Comparison of ENCODE assay signal across 8 cellular contexts in the genomic region with DNA sequence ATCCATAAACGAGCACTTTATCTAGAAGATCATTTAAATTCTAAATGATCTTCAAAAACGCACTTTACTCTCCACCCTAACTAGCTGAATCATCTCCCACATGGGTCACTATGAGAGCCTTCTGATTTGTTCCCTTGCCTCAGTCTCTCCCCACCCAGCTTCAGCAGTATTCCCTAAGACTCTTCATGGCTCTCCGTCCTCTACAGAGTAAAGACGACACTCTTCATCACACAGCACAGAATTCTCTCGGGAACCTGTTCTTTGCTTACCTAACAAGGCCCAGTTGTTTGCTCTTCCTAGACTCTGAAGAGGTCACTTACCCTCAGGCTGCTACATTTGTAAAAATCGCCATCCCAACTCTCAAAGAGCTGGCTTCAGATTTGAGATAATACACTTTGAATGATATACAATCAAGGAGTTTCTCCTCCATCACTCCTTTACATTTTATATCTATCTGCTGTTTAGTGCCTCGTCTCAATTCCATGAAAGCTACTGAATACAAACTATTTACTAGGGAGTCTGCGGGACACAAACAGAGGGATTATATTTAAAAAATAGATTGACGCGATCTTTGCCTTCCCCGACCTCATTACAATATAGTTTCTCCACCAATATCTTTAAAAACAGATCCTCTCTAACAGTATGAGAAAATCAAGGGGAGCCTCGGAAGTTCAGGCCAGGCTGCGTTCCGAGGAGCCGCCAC. TPM values are rescaled to one million over a fixed set of nuclear protein-coding genes. Genes with fewer than 3 reads are reported as not detected.
DNase-seq lines count a peak whose midpoint lies in the region; ATAC-seq and TF ChIP-seq lines count a peak whose summit lies in the region.

No MANE protein-coding gene starts in this region.

- H3K27me3 ChIP-seq in Karpas-422 (ENCODE audit: low read length) (no peaks in the 10 kb centered on the region), muscle layer of colon (ENCODE audit: control insufficient read depth in 1 of 2, insufficient read depth in 2 of 2, low read length in 2 of 2) (no peaks in the 10 kb centered on the region)

- peaks cover 33% of the 10 kb centered on the region for H3K79me2 ChIP-seq in Karpas-422 (ENCODE audit: low read length)

- in situ Hi-C loops in T47D (cut with HindIII; ENCODE audit: low pct_unique_long_range_greater_than_20kb, low sequenced_read_pairs) = no loop called here

- H3K4me2 ChIP-seq in Karpas-422 (ENCODE audit: low read depth, low read length, poor library complexity, severe bottlenecking) = peak overlapping the region; percentile 96

- H3K27ac ChIP-seq in C4-2B (peak overlapping the region; percentile 95), Karpas-422 (ENCODE audit: low read length) (peak overlapping the region; percentile 34; the same call in 1 of the 2 replicates), muscle layer of colon (ENCODE audit: low read depth, low read length) (peak overlapping the region; percentile 90)

- peaks cover 21% of the 10 kb centered on the region for H3K4me1 ChIP-seq in Karpas-422 (ENCODE audit: low read length)
- peaks cover 29% of the 10 kb centered on the region for H3K4me1 ChIP-seq in muscle layer of colon (ENCODE audit: insufficient read depth, low read length)

- ATAC-seq in GM19395 (IDR thresholded peaks at IDR 0.05; ENCODE audit: unreplicated experiment) (no peak), HG03432 (IDR thresholded peaks at IDR 0.05; ENCODE audit: unreplicated experiment) (no peak), HG03520 (IDR thresholded peaks at IDR 0.05; ENCODE audit: unreplicated experiment) (no peak), GM21529 (IDR thresholded peaks at IDR 0.05; ENCODE audit: unreplicated experiment) (no peak)

- H3K36me3 ChIP-seq in Karpas-422 (ENCODE audit: insufficient read depth, low read length) = 0 out of 2 replicates have a peak, but pooled peaks cover 5% of the 10 kb centered on the region
- peaks cover 8% of the 10 kb centered on the region for H3K36me3 ChIP-seq in muscle layer of colon (ENCODE audit: insufficient read depth, low read length)

- no peak for TF ChIP-seq CTCF in C4-2B (conservative IDR thresholded peaks at IDR 0.05)

- DNase-seq in Karpas-422 (peak; percentile 47), T47D (ENCODE audit: low read depth in 1 of 2, low spot score in 1 of 2) (peak; percentile 37 to 76)

- peak overlapping the region; percentile 64 for H2AFZ ChIP-seq in Karpas-422 (ENCODE audit: low read length)

- H3K9me3 ChIP-seq in Karpas-422 (ENCODE audit: low read length) (no peaks in the 10 kb centered on the region), muscle layer of colon (ENCODE audit: low read length) (no peaks in the 10 kb centered on the region)

- no peaks in the 10 kb centered on the region for H3K9me2 ChIP-seq in Karpas-422 (replicated peaks; ENCODE audit: insufficient read depth, low read length)

- no peaks in the 10 kb centered on the region for H4K20me1 ChIP-seq in Karpas-422 (ENCODE audit: insufficient read depth, low read depth, low read length)

- H3K4me3 ChIP-seq in Karpas-422 (ENCODE audit: low read length) = peak overlapping the region; percentile 73
- peak overlapping the region; percentile 76 to 87 for H3K4me3 ChIP-seq in muscle layer of colon (ENCODE audit: low read depth in 1 of 2, low read length in 2 of 2)

- peak overlapping the region; percentile 92 for H3K9ac ChIP-seq in Karpas-422 (ENCODE audit: low read length)
- H3K9ac ChIP-seq in muscle layer of colon (ENCODE audit: low read length) = peak overlapping the region; percentile 18

RNA-seq across cellular contexts. Expression of a gene that starts 0.5 kb away (rescaled TPM):
- total RNA-seq in Karpas-422 (2014; rRNA removed; shearing (Covaris generic); ENCODE audit: low replicate concordance) = 28.2 and 31.7 TPM in 2 replicates

RNA-seq across cellular contexts. Expression of a gene that starts 18.5 kb away (rescaled TPM):
- total RNA-seq in Karpas-422 (2014; rRNA removed; shearing (Covaris generic); ENCODE audit: low replicate concordance) = 10.2 and 32.4 TPM in 2 replicates

RNA-seq across cellular contexts. Expression of a gene that starts 18.5 kb away (rescaled TPM):
- 5.4 and 7.0 TPM in 2 replicates for total RNA-seq in Karpas-422 (2014; rRNA removed; shearing (Covaris generic); ENCODE audit: low replicate concordance)

Comparison
In these comparisons a context has a peak if more than half of its experiments do, and no peak if none do; other contexts are left out.
1. H3K27ac ChIP-seq: peak in every context shown above with its lines; median percentile 95 in C4-2B; 90 in muscle layer of colon; 34 in Karpas-422.